Comparison of ENCODE assay signal across 11 cellular contexts in genomic region chr1:54331091-54331772, GRCh38.
A peak's percentile ranks its signal among the peaks of the same experiment; 100 is the strongest.
DNase-seq lines count a peak whose midpoint lies in the region; ATAC-seq and TF ChIP-seq lines count a peak whose summit lies in the region.
"Had no signal": no experiment of that assay in that cellular context is flagged by ENCODE, and none has a peak within 500 bp of the region (broad histone marks: within the 10 kb centered on the region; RNA-seq: fewer than 3 reads in every experiment).

No MANE protein-coding gene starts in this region.

- H3K4me3 ChIP-seq in WERI-Rb-1 (ENCODE audit: low read depth, low read length) = no peak overlapping the region
- H3K4me3 ChIP-seq in mesenchymal stem cell (ENCODE audit: insufficient read depth in 1 of 2, low read depth in 1 of 2, low read length in 2 of 2) = no peak overlapping the region
- H3K4me3 ChIP-seq in brain microvascular endothelial cell (ENCODE audit: low read depth, low read length) = no peak overlapping the region

- peak overlapping the region; percentile 72 to 85 for H3K27ac Mint-ChIP-seq in natural killer cell
- H3K27ac Mint-ChIP-seq in natural killer cell treated with Interleukin-12 subunit alpha and Interleukin-12 subunit beta and Interleukin-15 and Interleukin-18, amount 100 ng/mL, for 72 hours = peak overlapping the region in 1 of 2 donors; percentile 80

- H3K27me3 ChIP-seq in WERI-Rb-1 (ENCODE audit: insufficient read depth, low read depth, severe bottlenecking) (no peaks in the 10 kb centered on the region), mesenchymal stem cell (ENCODE audit: control insufficient read depth in 1 of 2, insufficient read depth in 1 of 2, low read length in 2 of 2) (no peaks in the 10 kb centered on the region), brain microvascular endothelial cell (replicated peaks) (no peaks in the 10 kb centered on the region)

- H3K4me3 Mint-ChIP-seq in natural killer cell = peak overlapping the region; percentile 50
- no peak overlapping the region for H3K4me3 Mint-ChIP-seq in natural killer cell treated with Interleukin-12 subunit alpha and Interleukin-12 subunit beta and Interleukin-15 and Interleukin-18, amount 100 ng/mL, for 72 hours
- H3K4me3 Mint-ChIP-seq: CD14-positive monocyte had no signal

- intact Hi-C loops in natural killer cell (cut with micrococcal nuclease) = no loop called here

- peak overlapping the region in 1 of 2 experiments; percentile 34 for H3K23ac ChIP-seq in mesenchymal stem cell (ENCODE audit: low read length in 2 of 2)

- H3K27ac ChIP-seq in WERI-Rb-1 = peak overlapping the region; percentile 100
- H3K27ac ChIP-seq in mesenchymal stem cell (ENCODE audit: low read length, poor library complexity, severe bottlenecking) = no peak overlapping the region
- H3K27ac ChIP-seq in brain microvascular endothelial cell = no peak overlapping the region

- no peak overlapping the region for H3K9ac ChIP-seq in mesenchymal stem cell (ENCODE audit: low read length)

- H3K4ac ChIP-seq in mesenchymal stem cell (ENCODE audit: low read depth in 1 of 2, low read length in 2 of 2) = peak overlapping the region; percentile 7 to 54

- in situ Hi-C loops in brain microvascular endothelial cell (cut with HindIII; ENCODE audit: low pct_ligation_motif_present, low sequenced_read_pairs) = no loop called here

- peaks cover 50% of the 10 kb centered on the region for H3K36me3 ChIP-seq in WERI-Rb-1
- H3K36me3 ChIP-seq in mesenchymal stem cell (ENCODE audit: control insufficient read depth in 1 of 2, insufficient read depth in 2 of 2, low read depth in 1 of 2, low read length in 2 of 2) = peaks cover 0 to 12% of the 10 kb centered on the region in 2 experiments
- no peaks in the 10 kb centered on the region for H3K36me3 ChIP-seq in brain microvascular endothelial cell (replicated peaks)

- peaks cover 24% of the 10 kb centered on the region for H3K4me1 ChIP-seq in mesenchymal stem cell (ENCODE audit: control insufficient read depth, insufficient read depth, low read depth, low read length)

- H3K18ac ChIP-seq in mesenchymal stem cell (ENCODE audit: low read depth in 1 of 2, low read length in 2 of 2) = peak overlapping the region; percentile 25 to 96

- DNase-seq in natural killer cell = no peak
- DNase-seq in natural killer cell treated with Interleukin-12 subunit alpha and Interleukin-12 subunit beta and Interleukin-15 and Interleukin-18, amount 100 ng/mL, for 72 hours (ENCODE audit: low spot score) = no peak
- no peak for DNase-seq in WERI-Rb-1
- no peak for DNase-seq in mesenchymal stem cell
- no peak for DNase-seq in brain microvascular endothelial cell
- no peak for DNase-seq in NCI-H446 (lab: John Stamatoyannopoulos, UW)
- DNase-seq in DMS53 (lab: John Stamatoyannopoulos, UW) = no peak
- DNase-seq: activated naive CD4-positive, alpha-beta T cell treated with anti-CD3 and anti-CD28 coated beads, Interleukin-2, amount 50 U/mL, for 16 hours; stimulated activated CD4-positive, alpha-beta T cell treated with anti-CD3 and anti-CD28 coated beads, Interleukin-4, amount 100 ng/mL, for 1 hour had no signal

- no peaks in the 10 kb centered on the region for H3K9me3 Mint-ChIP-seq in natural killer cell
- no peaks in the 10 kb centered on the region for H3K9me3 Mint-ChIP-seq in natural killer cell treated with Interleukin-12 subunit alpha and Interleukin-12 subunit beta and Interleukin-15 and Interleukin-18, amount 100 ng/mL, for 72 hours

- H2AFZ ChIP-seq in mesenchymal stem cell (ENCODE audit: low read depth, low read length) = no peak overlapping the region

- peaks cover 48% of the 10 kb centered on the region for H3K79me1 ChIP-seq in mesenchymal stem cell (replicated peaks; ENCODE audit: low read length, poor library complexity, severe bottlenecking)

- H3K36me3 Mint-ChIP-seq in natural killer cell = no peaks in the 10 kb centered on the region
- H3K36me3 Mint-ChIP-seq in natural killer cell treated with Interleukin-12 subunit alpha and Interleukin-12 subunit beta and Interleukin-15 and Interleukin-18, amount 100 ng/mL, for 72 hours = no peaks in the 10 kb centered on the region
- H3K36me3 Mint-ChIP-seq: CD14-positive monocyte had no signal

- no peak for TF ChIP-seq CTCF in natural killer cell (IDR thresholded peaks at IDR 0.05)
- TF ChIP-seq CTCF in WERI-Rb-1 (IDR thresholded peaks at IDR 0.05; ENCODE audit: low read depth, low read length) = no peak
- TF ChIP-seq CTCF in brain microvascular endothelial cell (IDR thresholded peaks at IDR 0.05; ENCODE audit: low read depth, low read length, missing control alignments) = no peak

- H3K27me3 Mint-ChIP-seq in natural killer cell (ENCODE audit: low read depth in 2 of 2) = no peaks in the 10 kb centered on the region
- no peaks in the 10 kb centered on the region for H3K27me3 Mint-ChIP-seq in natural killer cell treated with Interleukin-12 subunit alpha and Interleukin-12 subunit beta and Interleukin-15 and Interleukin-18, amount 100 ng/mL, for 72 hours

- H3K4me1 Mint-ChIP-seq in natural killer cell = peaks cover 83 to 97% of the 10 kb centered on the region in 2 donors
- peaks cover 60 to 69% of the 10 kb centered on the region in 2 donors for H3K4me1 Mint-ChIP-seq in natural killer cell treated with Interleukin-12 subunit alpha and Interleukin-12 subunit beta and Interleukin-15 and Interleukin-18, amount 100 ng/mL, for 72 hours (ENCODE audit: low read depth in 2 of 2)

- H2BK120ac ChIP-seq in mesenchymal stem cell (ENCODE audit: low read depth, low read length) = no peak overlapping the region

- H2BK15ac ChIP-seq in mesenchymal stem cell (ENCODE audit: low read depth, poor library complexity, severe bottlenecking) = peak overlapping the region; percentile 39

- no peaks in the 10 kb centered on the region for H3K9me3 ChIP-seq in WERI-Rb-1 (ENCODE audit: severe bottlenecking)
- H3K9me3 ChIP-seq in mesenchymal stem cell (ENCODE audit: control insufficient read depth, low read length) = no peaks in the 10 kb centered on the region

- H2AK5ac ChIP-seq in mesenchymal stem cell (ENCODE audit: low read length, severe bottlenecking) = no peak overlapping the region

- no peak overlapping the region for H3K4me2 ChIP-seq in mesenchymal stem cell (ENCODE audit: low read length, poor library complexity, severe bottlenecking)

- H2BK5ac ChIP-seq in mesenchymal stem cell (ENCODE audit: low read depth, low read length, poor library complexity, severe bottlenecking) = no peak overlapping the region

- peak in 1 of 3 donors; percentile 39 for ATAC-seq in natural killer cell
- no peak for ATAC-seq in natural killer cell treated with Interleukin-12 subunit alpha and Interleukin-12 subunit beta and Interleukin-15 and Interleukin-18, amount 100 ng/mL, for 72 hours
- ATAC-seq in GM21576 (IDR thresholded peaks at IDR 0.05; ENCODE audit: unreplicated experiment) = no peak

- peak overlapping the region; percentile 2 to 91 for H2BK12ac ChIP-seq in mesenchymal stem cell (ENCODE audit: low read length in 2 of 2)

- H4K8ac ChIP-seq in mesenchymal stem cell (ENCODE audit: low read length) = peak overlapping the region; percentile 8

- H4K91ac ChIP-seq in mesenchymal stem cell (ENCODE audit: low read length) = peak overlapping the region; percentile 22

- peak overlapping the region in 1 of 2 experiments; percentile 82 for H3K14ac ChIP-seq in mesenchymal stem cell (ENCODE audit: low read length in 2 of 2)

- 83% methylated on average over 12 of the region's 12 CpGs for WGBS in mesenchymal stem cell
